In the genomic region with DNA sequence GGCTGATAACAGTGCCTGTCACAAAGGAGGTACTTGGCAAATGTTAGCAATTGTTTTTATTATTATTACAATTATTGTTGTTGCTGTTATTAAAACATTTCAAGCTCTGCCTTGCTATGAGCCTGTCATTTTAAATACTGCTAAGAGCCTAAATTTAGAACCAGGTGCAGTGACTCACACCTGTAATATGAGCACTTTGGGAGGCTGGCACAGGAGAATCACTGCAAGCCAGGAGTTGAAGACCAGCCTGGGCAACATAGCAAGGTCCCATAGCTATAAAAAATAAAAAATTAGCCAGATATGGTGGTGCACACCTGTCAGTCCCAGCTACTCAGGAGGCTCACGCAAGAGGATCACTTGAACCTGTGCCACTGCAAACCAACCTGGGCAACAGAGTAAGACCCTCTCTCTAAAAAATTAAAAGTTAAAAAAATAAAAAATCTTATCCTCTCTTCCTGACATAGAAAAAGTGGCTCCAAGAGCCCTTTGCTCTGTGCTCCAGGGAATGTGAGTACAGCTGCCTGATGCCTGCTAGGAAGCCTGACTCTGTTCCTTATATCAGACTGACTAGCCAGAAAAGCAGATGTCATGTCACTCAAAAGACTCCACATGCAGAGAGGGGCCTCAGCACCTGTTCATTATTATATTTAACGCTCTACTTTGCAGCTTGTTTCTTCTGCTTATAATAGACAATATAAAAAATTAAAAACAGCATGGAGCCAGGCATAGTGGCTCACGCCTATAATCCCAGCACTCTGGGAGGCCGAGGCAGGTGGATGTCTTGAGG, we compare ENCODE assay signal across 16 cellular contexts.
DNase-seq lines count a peak whose midpoint lies in the region; ATAC-seq and TF ChIP-seq lines count a peak whose summit lies in the region.
"Had no signal": no experiment of that assay in that cellular context is flagged by ENCODE, and none has a peak within 500 bp of the region (broad histone marks: within the 10 kb centered on the region; RNA-seq: fewer than 3 reads in every experiment).

No MANE protein-coding gene starts in this region.

- TF ChIP-seq CTCF in PC-3 (conservative IDR thresholded peaks at IDR 0.05; ENCODE audit: low read depth, low read length) (no peak), foreskin keratinocyte (conservative IDR thresholded peaks at IDR 0.05) (no peak)

- H3K4me3 ChIP-seq in PC-3 (ENCODE audit: low read length) (no peak overlapping the region), skeletal muscle cell (ENCODE audit: low read depth, low read length) (no peak overlapping the region)
- H3K4me3 ChIP-seq: BLaER1 had no signal

- intact Hi-C loops in PC-3 (cut with micrococcal nuclease), result loop anchor here (5.0 to 10.0 kb wide), 3 partner anchors 56 to 158 kb away; no protein-coding TSS in a partner anchor

- H3K4me3 Mint-ChIP-seq in naive thymus-derived CD8-positive, alpha-beta T cell, result no peak overlapping the region
- no peak overlapping the region for H3K4me3 Mint-ChIP-seq in effector memory CD8-positive, alpha-beta T cell
- H3K4me3 Mint-ChIP-seq: CD4-positive, CD25-positive, alpha-beta regulatory T cell had no signal

- no peaks in the 10 kb centered on the region for H3K36me3 ChIP-seq in PC-3 (ENCODE audit: low read depth, low read length)
- H3K36me3 ChIP-seq: BLaER1 had no signal

- no peaks in the 10 kb centered on the region for H4K20me1 ChIP-seq in PC-3 (ENCODE audit: low read length)
- H4K20me1 ChIP-seq: BLaER1 had no signal

- peaks cover 0 to 1% (median 0%) of the 10 kb centered on the region in 4 donors for H3K4me1 Mint-ChIP-seq in naive thymus-derived CD8-positive, alpha-beta T cell
- H3K4me1 Mint-ChIP-seq in effector memory CD8-positive, alpha-beta T cell (ENCODE audit: low read depth in 2 of 2), result no peaks in the 10 kb centered on the region

- no peaks in the 10 kb centered on the region for H3K9me3 ChIP-seq in PC-3 (ENCODE audit: low read length)
- H3K9me3 ChIP-seq: BLaER1 had no signal

- H3K36me3 Mint-ChIP-seq in naive thymus-derived CD8-positive, alpha-beta T cell, result no peaks in the 10 kb centered on the region
- H3K36me3 Mint-ChIP-seq in effector memory CD8-positive, alpha-beta T cell (ENCODE audit: insufficient read depth), result no peaks in the 10 kb centered on the region
- H3K36me3 Mint-ChIP-seq: CD4-positive, CD25-positive, alpha-beta regulatory T cell had no signal

- DNase-seq in DMS53 (lab: John Stamatoyannopoulos, UW), result peak; percentile 20
- DNase-seq in DMS53 treated with DMSO at 0.1 percent for 48 hours (lab: John Stamatoyannopoulos, UW; ENCODE audit: unreplicated experiment), result no peak
- peak; percentile 53 for DNase-seq in PC-3
- DNase-seq in foreskin keratinocyte, result no peak
- DNase-seq in skeletal muscle cell (ENCODE audit: low read depth), result peak; percentile 25
- DNase-seq in naive thymus-derived CD8-positive, alpha-beta T cell, result no peak
- DNase-seq in effector memory CD8-positive, alpha-beta T cell, result no peak
- DNase-seq: 8988T; AML-193; CD4-positive, CD25-positive, alpha-beta regulatory T cell; DND-41; GDM1; HCEC 1CT had no signal

- H3K27me3 Mint-ChIP-seq in naive thymus-derived CD8-positive, alpha-beta T cell, result no peaks in the 10 kb centered on the region
- H3K27me3 Mint-ChIP-seq in effector memory CD8-positive, alpha-beta T cell, result peaks cover 0 to 6% of the 10 kb centered on the region in 2 donors
- H3K27me3 Mint-ChIP-seq: CD4-positive, CD25-positive, alpha-beta regulatory T cell had no signal

- H3K27me3 ChIP-seq in PC-3 (ENCODE audit: low read length) (no peaks in the 10 kb centered on the region), foreskin keratinocyte (no peaks in the 10 kb centered on the region)

- H3K4me1 ChIP-seq in PC-3 (ENCODE audit: insufficient read depth, low read length), result peaks cover 16% of the 10 kb centered on the region
- no peaks in the 10 kb centered on the region for H3K4me1 ChIP-seq in foreskin keratinocyte
- H3K4me1 ChIP-seq: BLaER1 had no signal

- H3K27ac ChIP-seq in PC-3 (ENCODE audit: low read length) (0 out of 2 replicates have a peak overlapping the region, but pooled peaks have one; percentile 11), foreskin keratinocyte (no peak overlapping the region)
- H3K27ac ChIP-seq: BLaER1, HL-60 had no signal

- no peaks in the 10 kb centered on the region for H3K9me3 Mint-ChIP-seq in naive thymus-derived CD8-positive, alpha-beta T cell
- no peaks in the 10 kb centered on the region for H3K9me3 Mint-ChIP-seq in effector memory CD8-positive, alpha-beta T cell

- H3K4me2 ChIP-seq in PC-3 (ENCODE audit: low read length), result no peak overlapping the region
- H3K4me2 ChIP-seq: BLaER1 had no signal

- CTCF ChIA-PET in PC-3 (lab: Charles Lee), result no interaction called here

- no peaks in the 10 kb centered on the region for H3K79me2 ChIP-seq in PC-3 (ENCODE audit: low read length)

- no peaks in the 10 kb centered on the region for H3F3A ChIP-seq in PC-3 (ENCODE audit: low read length, unreplicated experiment)

- POLR2A ChIA-PET in PC-3 (lab: Charles Lee; ENCODE audit: unreplicated experiment), result no interaction called here
- POLR2A ChIA-PET in naive thymus-derived CD8-positive, alpha-beta T cell (lab: Charles Lee), result no interaction called here

- no peaks in the 10 kb centered on the region for H3K9me2 ChIP-seq in PC-3 (replicated peaks; ENCODE audit: low read length)

- H3K27ac Mint-ChIP-seq in naive thymus-derived CD8-positive, alpha-beta T cell, result no peak overlapping the region
- no peak overlapping the region for H3K27ac Mint-ChIP-seq in effector memory CD8-positive, alpha-beta T cell
- H3K27ac Mint-ChIP-seq: CD4-positive, CD25-positive, alpha-beta regulatory T cell had no signal

- no TSS peak for BruUV-seq in PC-3 (replicated peaks; lab: Mats Ljungman, UMichigan)

- H3K9ac ChIP-seq in PC-3 (ENCODE audit: low read length), result no peak overlapping the region
- H3K9ac ChIP-seq: BLaER1 had no signal

- ATAC-seq in PC-3, result peak; percentile 56; the same call in 1 of the 2 replicates
- ATAC-seq in foreskin keratinocyte, result peak; percentile 75
- ATAC-seq in naive thymus-derived CD8-positive, alpha-beta T cell, result no peak
- ATAC-seq in GM18498 (IDR thresholded peaks at IDR 0.05; ENCODE audit: unreplicated experiment), result no peak
- no peak for ATAC-seq in effector memory CD8-positive, alpha-beta T cell (replicated peaks)

- H2AFZ ChIP-seq in PC-3 (ENCODE audit: low read length), result no peak overlapping the region

Comparison
In these comparisons a context has a peak if more than half of its experiments do, and no peak if none do; other contexts are left out.
1. DNase-seq: peak in DMS53 (single experiment), PC-3 (single experiment) and skeletal muscle cell (single experiment); none in DMS53 treated with DMSO at 0.1 percent for 48 hours (single experiment), foreskin keratinocyte (0 of 2), naive thymus-derived CD8-positive, alpha-beta T cell (0 of 10) and effector memory CD8-positive, alpha-beta T cell (0 of 3).
2. ATAC-seq: peak in PC-3 (single experiment) and foreskin keratinocyte (single experiment); none in naive thymus-derived CD8-positive, alpha-beta T cell (0 of 2), GM18498 (single experiment) and effector memory CD8-positive, alpha-beta T cell (single experiment).